17 cellular contexts compared by ENCODE assay signal in genomic region chr18:49179222-49179621, GRCh38.
"Had no signal": no experiment of that assay in that cellular context is flagged by ENCODE, and none has a peak within 500 bp of the region (broad histone marks: within the 10 kb centered on the region; RNA-seq: fewer than 3 reads in every experiment).

No MANE protein-coding gene starts in this region.

- H3K36me3 Mint-ChIP-seq: neural progenitor cell; stimulated activated effector memory CD8-positive, alpha-beta T cell treated with anti-CD3 and anti-CD28 coated beads, Interleukin-12 subunit alpha, Interleukin-12 subunit beta, amount 100 ng/mL, for 72 hours; type B pancreatic cell had no signal

- H3K9ac ChIP-seq: neural progenitor cell, parathyroid adenoma had no signal

- H3K9me3 ChIP-seq: esophagus squamous epithelium, heart right ventricle, left lung, stomach, thyroid gland had no signal

- DNase-seq: effector CD8-positive, alpha-beta T cell; esophagus squamous epithelium; foreskin melanocyte; left lung; naive thymus-derived CD4-positive, alpha-beta T cell; stimulated activated CD4-positive, alpha-beta T cell treated with anti-CD3 and anti-CD28 coated beads, Interleukin-2, amount 100 ng/mL, for 24 hours; stimulated activated naive CD4-positive, alpha-beta T cell treated with Interleukin-2 at 50 U/mL for 16 hours had no signal

- H3K4me3 Mint-ChIP-seq: dendritic cell treated with granulocyte-macrophage colony-stimulating factor and Interleukin-4, amounts not matched to agents 40 ng/mL and 50 ng/mL, for 4 days; naive thymus-derived CD4-positive, alpha-beta T cell; nephron; neural progenitor cell; stimulated activated effector memory CD8-positive, alpha-beta T cell treated with anti-CD3 and anti-CD28 coated beads, Interleukin-12 subunit alpha, Interleukin-12 subunit beta, amount 100 ng/mL, for 72 hours; type B pancreatic cell had no signal

- H3K27me3 Mint-ChIP-seq: type B pancreatic cell had no signal

- H3K27ac Mint-ChIP-seq: dendritic cell treated with granulocyte-macrophage colony-stimulating factor and Interleukin-4, amounts not matched to agents 40 ng/mL and 50 ng/mL, for 4 days; naive thymus-derived CD4-positive, alpha-beta T cell; nephron; neural progenitor cell; progenitor cell of endocrine pancreas; stimulated activated effector memory CD8-positive, alpha-beta T cell treated with anti-CD3 and anti-CD28 coated beads, Interleukin-12 subunit alpha, Interleukin-12 subunit beta, amount 100 ng/mL, for 72 hours; type B pancreatic cell had no signal

- H3K9me3 Mint-ChIP-seq: dendritic cell treated with granulocyte-macrophage colony-stimulating factor and Interleukin-4, amounts not matched to agents 40 ng/mL and 50 ng/mL, for 4 days; naive thymus-derived CD4-positive, alpha-beta T cell; nephron; neural progenitor cell; stimulated activated effector memory CD8-positive, alpha-beta T cell treated with anti-CD3 and anti-CD28 coated beads, Interleukin-12 subunit alpha, Interleukin-12 subunit beta, amount 100 ng/mL, for 72 hours; type B pancreatic cell had no signal

- H3K4me3 ChIP-seq: esophagus squamous epithelium, heart right ventricle, left lung, neural progenitor cell, stomach, thyroid gland had no signal

- H3K36me3 ChIP-seq: esophagus squamous epithelium, heart right ventricle, left lung, neural progenitor cell, stomach, thyroid gland had no signal

- H3K79me2 ChIP-seq: parathyroid adenoma had no signal

- H2AFZ ChIP-seq: neural progenitor cell, parathyroid adenoma had no signal

- H3K27ac ChIP-seq: esophagus squamous epithelium, heart right ventricle, left lung, neural progenitor cell, parathyroid adenoma, stomach, thyroid gland had no signal

- H3K4me2 ChIP-seq: neural progenitor cell had no signal

- H3K4me1 ChIP-seq: parathyroid adenoma, thyroid gland had no signal

- H3K27me3 ChIP-seq: esophagus squamous epithelium, heart right ventricle, left lung, neural progenitor cell, stomach, thyroid gland had no signal
